Comparison of ENCODE assay signal across 33 cellular contexts in the genomic region with DNA sequence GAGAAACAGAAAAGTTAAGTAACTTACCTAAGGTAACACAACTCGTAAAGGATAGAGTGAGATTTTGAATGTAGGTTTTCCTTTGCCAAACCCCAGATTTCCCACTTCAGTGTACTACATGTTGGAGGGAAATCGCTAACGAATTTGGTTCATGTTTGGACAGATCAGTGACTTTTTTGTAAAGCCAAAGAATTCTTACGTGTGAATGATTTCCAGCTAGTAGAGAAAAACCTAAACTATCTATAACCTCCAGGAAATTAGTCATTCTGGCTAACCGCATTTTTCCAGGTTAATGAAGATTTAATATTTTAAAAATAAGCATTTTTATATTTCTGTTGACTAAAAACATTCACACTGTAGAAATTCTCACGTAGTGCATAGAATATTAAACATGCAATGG. TPM values are rescaled to one million over a fixed set of nuclear protein-coding genes. Genes with fewer than 3 reads are reported as not detected.
"Had no signal": no experiment of that assay in that cellular context is flagged by ENCODE, and none has a peak within 500 bp of the region (broad histone marks: within the 10 kb centered on the region; RNA-seq: fewer than 3 reads in every experiment).

No MANE protein-coding gene starts in this region.

- H3K4me1 Mint-ChIP-seq: activated CD4-positive, alpha-beta T cell treated with anti-CD3 and anti-CD28 coated beads, Interleukin-2, amount 10 ng/mL, durations not matched to agents 7 days and 5 days; central memory CD8-positive, alpha-beta T cell had no signal

- H3K27ac ChIP-seq: adrenal gland, cardiac muscle cell, Peyer's patch, SJCRH30, SK-N-MC, WERI-Rb-1 had no signal

- H3K27me3 Mint-ChIP-seq: activated CD4-positive, alpha-beta T cell treated with anti-CD3 and anti-CD28 coated beads, Interleukin-2, amount 10 ng/mL, durations not matched to agents 7 days and 5 days; activated T-cell treated with anti-CD3 and anti-CD28 coated beads, Interleukin-2, amount 50 U/mL, for 24 hours; brain; central memory CD8-positive, alpha-beta T cell had no signal

- ATAC-seq: activated CD8-positive, alpha-beta T cell treated with anti-CD3 and anti-CD28 coated beads, Interleukin-2, amount 10 ng/mL, durations not matched to agents 7 days and 5 days; activated naive CD4-positive, alpha-beta T cell treated with anti-CD3 and anti-CD28 coated beads, Interleukin-2, amount 50 U/mL, for 72 hours; PC-3 had no signal

- H3K4me3 Mint-ChIP-seq: activated CD4-positive, alpha-beta T cell treated with anti-CD3 and anti-CD28 coated beads, Interleukin-2, amount 10 ng/mL, durations not matched to agents 7 days and 5 days; activated CD8-positive, alpha-beta T cell treated with anti-CD3 and anti-CD28 coated beads, Interleukin-2, amount 10 ng/mL, durations not matched to agents 7 days and 5 days; activated naive CD4-positive, alpha-beta T cell treated with anti-CD3 and anti-CD28 coated beads for 36 hours; activated T-cell treated with anti-CD3 and anti-CD28 coated beads, Interleukin-2, amount 50 U/mL, for 24 hours; brain; central memory CD8-positive, alpha-beta T cell had no signal

- H3K4me1 ChIP-seq: adrenal gland, Peyer's patch, SJCRH30 had no signal

- H3K27me3 ChIP-seq: adrenal gland, Peyer's patch, SJCRH30 had no signal

- H3K36me3 ChIP-seq: adrenal gland, cardiac muscle cell, Peyer's patch, SJCRH30, WERI-Rb-1 had no signal

- H3K9me3 ChIP-seq: adrenal gland, Peyer's patch, SJCRH30 had no signal

- DNase-seq: activated CD4-positive, alpha-beta T cell treated with anti-CD3 and anti-CD28 coated beads, Interleukin-2, amount 10 ng/mL, durations not matched to agents 7 days and 5 days; activated CD4-positive, alpha-beta T cell treated with anti-CD3 and anti-CD28 coated beads, Interleukin-2, amount 50 U/mL, for 48 hours; activated CD8-positive, alpha-beta T cell treated with anti-CD3 and anti-CD28 coated beads, Interleukin-2, amount 10 ng/mL, durations not matched to agents 7 days and 5 days; activated gamma-delta T cell treated with Interleukin-2 at 50 U/mL for 16 hours; activated naive CD4-positive, alpha-beta T cell treated with anti-CD3 and anti-CD28 coated beads for 36 hours; activated T-cell treated with anti-CD3 and anti-CD28 coated beads, Interleukin-2, amount 50 U/mL, for 24 hours; adrenal gland; KG1; MM.1S; MV-4-11; NCI-H1092 treated with DMSO at 0.1 percent for 48 hours; NCI-H1417; NCI-H146; NCI-H187; NCI-H2029 treated with DMSO at 0.1 percent for 48 hours; NCI-H2107; NCI-H2171; NCI-H510A; NCI-H748 treated with DMSO at 0.1 percent for 48 hours; NK-92 treated with Interleukin-12 subunit alpha and Interleukin-12 subunit beta, amount 100 ng/mL, for 24 hours; PC-3; Peyer's patch; SHP77; SJCRH30; T1000; WERI-Rb-1 had no signal

- H3K4me3 ChIP-seq: adrenal gland, cardiac muscle cell, Peyer's patch, SJCRH30, SK-N-MC had no signal

- H3K27ac Mint-ChIP-seq: activated CD4-positive, alpha-beta T cell treated with anti-CD3 and anti-CD28 coated beads, Interleukin-2, amount 10 ng/mL, durations not matched to agents 7 days and 5 days; activated CD8-positive, alpha-beta T cell treated with anti-CD3 and anti-CD28 coated beads, Interleukin-2, amount 10 ng/mL, durations not matched to agents 7 days and 5 days; activated naive CD4-positive, alpha-beta T cell treated with anti-CD3 and anti-CD28 coated beads for 36 hours; activated naive CD4-positive, alpha-beta T cell treated with anti-CD3 and anti-CD28 coated beads, Interleukin-2, amount 50 U/mL, for 72 hours; activated T-cell treated with anti-CD3 and anti-CD28 coated beads, Interleukin-2, amount 50 U/mL, for 24 hours had no signal

RNA-seq across cellular contexts. Expression of a gene that starts 7.2 kb away (rescaled TPM):
- total RNA-seq: activated CD4-positive, alpha-beta T cell treated with anti-CD3 and anti-CD28 coated beads, Interleukin-2, amount 10 ng/mL, durations not matched to agents 7 days and 5 days; activated CD8-positive, alpha-beta T cell treated with anti-CD3 and anti-CD28 coated beads, Interleukin-2, amount 10 ng/mL, durations not matched to agents 7 days and 5 days; activated naive CD4-positive, alpha-beta T cell treated with anti-CD3 and anti-CD28 coated beads for 36 hours; activated naive CD4-positive, alpha-beta T cell treated with anti-CD3 and anti-CD28 coated beads, Interleukin-2, amount 50 U/mL, for 72 hours; T-helper 1 cell treated with Interleukin-12 subunit alpha and Interleukin-12 subunit beta and Interleukin-4 antibody, amounts not matched to agents 30 ng/mL and 1 ng/mL, for 36 hours; T-helper 2 cell treated with Interferon-gamma antibody and Interleukin-4, amounts not matched to agents 100 ng/mL and 5 ng/mL, for 36 hours had no signal
